In the genomic region with DNA sequence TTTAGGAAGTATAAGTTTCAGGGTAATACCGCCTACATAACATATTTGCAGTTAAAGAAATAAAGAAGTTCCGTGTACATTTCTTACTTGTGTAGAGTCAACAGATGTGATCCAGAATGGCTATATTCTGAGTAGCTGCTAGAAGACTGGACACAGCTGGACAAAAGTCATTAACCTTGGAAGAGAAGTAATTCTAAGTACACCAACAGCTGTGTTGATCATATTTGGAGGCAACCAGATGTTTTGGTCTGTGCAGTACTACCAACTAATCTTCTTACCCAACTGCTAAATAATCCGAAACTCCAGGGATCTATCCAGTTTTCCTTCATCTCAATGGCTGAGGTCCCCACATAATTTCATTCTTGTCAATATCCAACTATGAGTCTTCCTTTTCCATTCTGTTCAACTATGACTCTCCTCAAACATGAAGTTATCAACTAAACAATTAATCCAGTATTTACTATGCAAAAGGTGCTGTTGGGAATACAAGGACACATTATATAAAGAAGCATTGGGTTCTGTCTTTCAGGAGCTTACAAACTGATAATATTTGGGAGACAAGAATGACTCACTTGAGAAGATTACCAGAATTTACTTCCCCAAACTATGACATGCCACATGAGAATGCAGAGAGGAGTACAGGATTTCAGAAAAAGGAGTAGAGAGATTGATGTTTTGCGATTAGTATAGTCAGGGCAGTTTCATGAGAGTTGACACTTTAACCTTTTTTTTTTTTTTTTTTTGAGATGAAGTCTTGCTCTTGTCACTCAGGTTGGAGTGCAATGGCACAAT, we compare ENCODE assay signal across 15 cellular contexts.
"Had no signal": no experiment of that assay in that cellular context is flagged by ENCODE, and none has a peak within 500 bp of the region (broad histone marks: within the 10 kb centered on the region; RNA-seq: fewer than 3 reads in every experiment).

No MANE protein-coding gene starts in this region.

- H3K4me1 ChIP-seq: colonic mucosa, esophagus squamous epithelium, heart right ventricle had no signal

- H3K36me3 ChIP-seq: colonic mucosa, esophagus squamous epithelium, gastroesophageal sphincter, heart right ventricle, neutrophil had no signal

- H3K4me3 ChIP-seq: colonic mucosa, esophagus squamous epithelium, gastroesophageal sphincter, heart right ventricle had no signal

- DNase-seq: activated CD4-positive, alpha-beta T cell treated with anti-CD3 and anti-CD28 coated beads for 1 hour; activated CD4-positive, alpha-beta T cell treated with anti-CD3 and anti-CD28 coated beads, Interleukin-2, amount 50 U/mL, for 48 hours; activated naive CD4-positive, alpha-beta T cell treated with anti-CD3 and anti-CD28 coated beads for 36 hours; caudate nucleus; colonic mucosa; esophagus squamous epithelium; heart right ventricle; left colon; naive thymus-derived CD8-positive, alpha-beta T cell; stimulated activated CD4-positive, alpha-beta T cell treated with anti-CD3 and anti-CD28 coated beads, Interleukin-2, amount 100 ng/mL, for 48 hours; T-helper 9 cell had no signal

- H3K27ac Mint-ChIP-seq: activated naive CD4-positive, alpha-beta T cell treated with anti-CD3 and anti-CD28 coated beads for 36 hours; activated T-helper 2 cell treated with anti-CD3 and anti-CD28 coated beads, Interferon-gamma antibody, Interleukin-2, Interleukin-4, amounts not matched to agents 10 μg/mL and 5 μg/mL and 100 μg/mL, durations not matched to agents 14 hours and 24 hours and 36 hours; naive thymus-derived CD8-positive, alpha-beta T cell; stimulated activated memory B cell treated with anti-CD40 and anti-IgM and Interleukin-4, amounts not matched to agents 10 μg/mL and 1 μg/mL and 100 μg/mL, for 72 hours had no signal

- H3K4me3 Mint-ChIP-seq: activated naive CD4-positive, alpha-beta T cell treated with anti-CD3 and anti-CD28 coated beads for 36 hours; naive thymus-derived CD8-positive, alpha-beta T cell; stimulated activated memory B cell treated with anti-CD40 and anti-IgM and Interleukin-4, amounts not matched to agents 10 μg/mL and 1 μg/mL and 100 μg/mL, for 72 hours had no signal

- H3K9me3 ChIP-seq: colonic mucosa, esophagus squamous epithelium, gastroesophageal sphincter, heart right ventricle, neutrophil had no signal

- H3K27me3 Mint-ChIP-seq: stimulated activated memory B cell treated with anti-CD40 and anti-IgM and Interleukin-4, amounts not matched to agents 10 μg/mL and 1 μg/mL and 100 μg/mL, for 72 hours had no signal

- H3K36me3 Mint-ChIP-seq: naive thymus-derived CD8-positive, alpha-beta T cell; stimulated activated memory B cell treated with anti-CD40 and anti-IgM and Interleukin-4, amounts not matched to agents 10 μg/mL and 1 μg/mL and 100 μg/mL, for 72 hours had no signal

- H3K9me3 Mint-ChIP-seq: activated naive CD4-positive, alpha-beta T cell treated with anti-CD3 and anti-CD28 coated beads for 36 hours; activated T-helper 2 cell treated with anti-CD3 and anti-CD28 coated beads, Interferon-gamma antibody, Interleukin-2, Interleukin-4, amounts not matched to agents 10 μg/mL and 5 μg/mL and 100 μg/mL, durations not matched to agents 14 hours and 24 hours and 36 hours had no signal

- H3K4me1 Mint-ChIP-seq: naive thymus-derived CD8-positive, alpha-beta T cell; stimulated activated memory B cell treated with anti-CD40 and anti-IgM and Interleukin-4, amounts not matched to agents 10 μg/mL and 1 μg/mL and 100 μg/mL, for 72 hours had no signal

- H3K27me3 ChIP-seq: colonic mucosa, esophagus squamous epithelium, gastroesophageal sphincter, neutrophil had no signal

- ATAC-seq: gastroesophageal sphincter; left colon; naive thymus-derived CD8-positive, alpha-beta T cell; stimulated activated memory B cell treated with anti-CD40 and anti-IgM and Interleukin-4, amounts not matched to agents 10 μg/mL and 1 μg/mL and 100 μg/mL, for 72 hours had no signal

- H3K27ac ChIP-seq: colonic mucosa, esophagus squamous epithelium, gastroesophageal sphincter, heart right ventricle, neutrophil had no signal
